Comparison of ENCODE assay signal across 8 cellular contexts in the genomic region with DNA sequence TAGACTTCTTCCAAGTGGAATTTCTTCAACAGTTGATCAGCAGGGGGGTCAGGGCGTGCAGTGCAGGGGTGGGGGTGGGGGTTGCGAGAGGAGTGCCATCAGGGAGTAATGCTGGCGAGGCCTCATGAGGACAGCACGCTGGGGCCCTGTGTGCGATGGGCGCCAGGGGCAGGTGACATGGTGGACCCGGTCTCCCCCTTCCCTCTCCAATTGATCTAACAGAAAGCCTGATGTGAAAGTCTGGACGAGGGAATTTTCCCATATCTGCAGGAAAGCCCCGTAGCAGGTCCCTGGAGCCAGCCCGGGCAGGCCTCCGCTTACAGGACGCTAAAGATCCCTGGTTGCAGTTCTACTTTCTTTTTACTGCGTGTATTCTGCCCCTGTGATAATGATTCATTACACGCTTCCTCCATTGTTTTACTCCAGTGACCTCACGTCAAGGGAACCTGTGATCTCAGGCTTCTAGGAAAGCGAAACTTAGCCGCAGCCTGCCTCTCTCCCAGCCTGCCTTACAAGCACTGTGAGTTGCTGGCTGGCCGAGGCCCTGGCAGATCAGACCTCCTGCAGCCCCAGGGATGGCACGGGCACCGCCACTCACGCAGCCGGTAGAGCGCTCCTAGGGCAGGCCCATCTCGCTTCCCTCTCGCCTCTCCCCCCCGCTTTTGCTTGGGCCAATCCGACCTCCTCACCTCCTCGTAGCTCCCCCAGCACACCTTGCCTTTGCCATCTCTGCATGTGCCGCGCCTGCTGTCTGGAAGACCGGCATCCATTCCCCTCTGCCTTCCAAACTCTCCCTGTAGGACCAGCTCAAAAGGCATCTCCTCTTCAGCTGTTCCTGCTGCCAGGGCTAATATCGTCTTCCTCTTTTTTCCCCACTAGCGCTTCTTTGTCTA. TPM values are rescaled to one million over a fixed set of nuclear protein-coding genes. Genes with fewer than 3 reads are reported as not detected.
A peak's percentile ranks its signal among the peaks of the same experiment; 100 is the strongest.
DNase-seq lines count a peak whose midpoint lies in the region; ATAC-seq, FAIRE-seq and TF ChIP-seq lines count a peak whose summit lies in the region.

No MANE protein-coding gene starts in this region.

- no peaks in the 10 kb centered on the region for H3K9me3 ChIP-seq in HepG2 (ENCODE audit: low read length)
- peaks cover 3% of the 10 kb centered on the region; the same call in 1 of the 2 replicates for H3K9me3 ChIP-seq in HAP-1

- no peaks in the 10 kb centered on the region for H3K36me3 ChIP-seq in HepG2 (replicated peaks in 1 of 2; ENCODE audit: control insufficient read depth in 1 of 2, insufficient read depth in 2 of 2, low read length in 2 of 2)
- H3K36me3 ChIP-seq in HAP-1 (replicated peaks): no peaks in the 10 kb centered on the region

- no peaks in the 10 kb centered on the region for H4K20me1 ChIP-seq in HepG2 (ENCODE audit: insufficient read depth, low read length)

- H3K79me2 ChIP-seq in HepG2 (ENCODE audit: insufficient read depth, low read length): no peaks in the 10 kb centered on the region

- POLR2A ChIA-PET in HepG2 (lab: Yijun Ruan, JAX): no interaction called here

- no peak for TF ChIP-seq RAD21 in HepG2 (CRISPR knock-in tag; IDR thresholded peaks at IDR 0.05)

- H3K4me1 ChIP-seq in HepG2 (ENCODE audit: insufficient read depth, low read length) (peaks cover 17% of the 10 kb centered on the region), HAP-1 (no peaks in the 10 kb centered on the region)

- DNase-seq in ELR (ENCODE audit: low read depth) (peak; percentile 92), M059J (ENCODE audit: low read depth) (peak; percentile 95), cerebellar cortex (ENCODE audit: low spot score) (peak; percentile 75), HepG2 (ENCODE audit: low spot score) (peak; percentile 48), HAP-1 (ENCODE audit: low spot score in 2 of 2) (no peak)
- DNase-seq in activated CD4-positive, CD25-positive, alpha-beta regulatory T cell treated with anti-CD3 and anti-CD28 coated beads, Interleukin-2, amount 50 U/mL, for 72 hours: peak; percentile 77
- DNase-seq in stimulated activated CD4-positive, alpha-beta T cell treated with anti-CD3 and anti-CD28 coated beads, Interleukin-4, amount 100 ng/mL, for 4 hours: peak; percentile 70 to 93

- H3K4me3 ChIP-seq in HepG2 (replicated peaks in 1 of 3; ENCODE audit: insufficient read depth in 1 of 3, low read depth in 2 of 3, low read length in 3 of 3): peak overlapping the region; percentile 61 to 72 (median 65)
- no peak overlapping the region for H3K4me3 ChIP-seq in HAP-1

- peak overlapping the region; percentile 94 for H2AFZ ChIP-seq in HepG2 (ENCODE audit: low read length)

- CTCF ChIA-PET in HepG2 (lab: Yijun Ruan, JAX; ENCODE audit: low intra/inter-chr PET ratio, low total read pairs): no interaction called here

- 32% methylated on average over 32 of the region's 33 CpGs for WGBS in HepG2 (ENCODE audit: low lambda C conversion rate)

- ATAC-seq in GM21723 (IDR thresholded peaks at IDR 0.05; ENCODE audit: unreplicated experiment): peak; percentile 80
- peak; percentile 91 for ATAC-seq in HepG2

- peak overlapping the region; percentile 93 for H3K4me2 ChIP-seq in HepG2 (ENCODE audit: low read depth, low read length)

- H3K9ac ChIP-seq in HepG2 (ENCODE audit: insufficient read depth, low read depth, low read length): peak overlapping the region; percentile 59

- H3K27ac ChIP-seq in HepG2 (ENCODE audit: extremely low read length, insufficient read depth, low read length): no peak overlapping the region

- intact Hi-C loops in HepG2 (cut with micrococcal nuclease; ENCODE audit: unreplicated experiment): no loop called here

- no TSS peak for BruUV-seq in HepG2 (replicated peaks; lab: Mats Ljungman, UMichigan)

- TF ChIP-seq POLR2A in HepG2 (IDR thresholded peaks at IDR 0.05; ENCODE audit: insufficient read depth in 1 of 2, low read depth in 2 of 2, low read length in 2 of 2): no peak

- TF ChIP-seq CTCF in HepG2 (CRISPR knock-in tag; IDR thresholded peaks at IDR 0.05): no peak

- in situ Hi-C loops in HepG2 (cut with HindIII; ENCODE audit: extremely low pct_ligation_motif_present, low pct_unique_long_range_greater_than_20kb) (no loop called here), HAP-1 (cut with MboI; ENCODE audit: low sequenced_read_pairs) (no loop called here)

- FAIRE-seq in HepG2 (lab: Jason Lieb, UNC): peak; percentile 39

- H3K27me3 ChIP-seq in HepG2 (ENCODE audit: control insufficient read depth in 1 of 2, insufficient read depth in 2 of 2, low read length in 2 of 2) (peaks cover 0 to 13% of the 10 kb centered on the region in 2 experiments; a peak in 2 of 5 replicates), HAP-1 (ENCODE audit: low read depth) (peaks cover 7% of the 10 kb centered on the region)

- TF ChIP-seq EP300 in HepG2 (IDR thresholded peaks at IDR 0.05; ENCODE audit: low read depth in 2 of 2, low read length in 2 of 2): no peak
- no peak for TF ChIP-seq EP300 in HepG2 (CRISPR knock-in tag; IDR thresholded peaks at IDR 0.05; ENCODE audit: borderline replicate concordance)

RNA-seq across cellular contexts. Expression of a gene that starts 19.2 kb away (rescaled TPM):
- 0.59 and 1.1 TPM in 2 replicates for total RNA-seq in M059J (2014; rRNA removed; shearing (Covaris generic))
- total RNA-seq in HepG2 (2016; rRNA removed; fragmentation: Illumina TruSeq; extraction: Trizol): 0.74 and 1.2 TPM in 2 replicates
- 0.20 and 0.53 TPM in 2 replicates for total RNA-seq in HepG2 (2016; cell fraction: cytosol; rRNA removed; fragmentation: Illumina TruSeq; extraction: Trizol; ENCODE audit: low read depth)
- 0.73 and 1.4 TPM in 2 replicates for total RNA-seq in HepG2 (2016; cell fraction: insoluble cytoplasmic fraction; rRNA removed; fragmentation: Illumina TruSeq; extraction: Trizol)
- 0.34 and 0.48 TPM in 2 replicates for total RNA-seq in HepG2 (2016; cell fraction: membrane; rRNA removed; fragmentation: Illumina TruSeq; extraction: Trizol)
- total RNA-seq in HepG2 (2016; cell fraction: nucleus; rRNA removed; fragmentation: Illumina TruSeq; extraction: Trizol): 0.62 and 0.63 TPM in 2 replicates
- 0.16 and 0.48 TPM in 2 replicates for polyA plus RNA-seq in HepG2 (2011; rRNA removed)
- 0.41 and 0.48 TPM in 2 replicates for polyA plus RNA-seq in HepG2 (2011; cell fraction: cytosol; rRNA removed)
- 0.37 and 0.74 TPM in 2 replicates for polyA plus RNA-seq in HepG2 (2011; cell fraction: nucleus; rRNA removed)
- 0.28 TPM in 1 of 2 replicates, not detected in the other for polyA plus RNA-seq in HepG2 (2012)
- polyA plus RNA-seq in HepG2 (2016; cell fraction: cytosol; fragmentation: Illumina TruSeq; extraction: Trizol; ENCODE audit: low read depth): 0.16 and 0.27 TPM in 2 replicates
- 0.81 and 0.88 TPM in 2 replicates for polyA plus RNA-seq in HepG2 (2016; cell fraction: insoluble cytoplasmic fraction; fragmentation: Illumina TruSeq; extraction: Trizol; ENCODE audit: low read depth)
- 0.49 and 0.50 TPM in 2 replicates for polyA plus RNA-seq in HepG2 (2016; cell fraction: membrane; fragmentation: Illumina TruSeq; extraction: Trizol; ENCODE audit: low read depth)
- 1.3 and 1.5 TPM in 2 replicates for polyA plus RNA-seq in HepG2 (2016; cell fraction: nucleus; fragmentation: Illumina TruSeq; extraction: Trizol; ENCODE audit: insufficient read depth, low read depth)
- polyA minus RNA-seq in HepG2 (2011; rRNA and poly(A)+ RNA removed; ENCODE audit: low replicate concordance): not detected in 2 replicates
- not detected in 2 replicates for polyA minus RNA-seq in HepG2 (2011; cell fraction: cytosol; rRNA and poly(A)+ RNA removed)
- polyA minus RNA-seq in HepG2 (2011; cell fraction: nucleus; rRNA and poly(A)+ RNA removed): not detected in 2 replicates

RNA-seq across cellular contexts. Expression of a gene that starts 50.6 kb away (rescaled TPM):
- 7.0 and 15.1 TPM in 2 replicates for total RNA-seq in M059J (2014; rRNA removed; shearing (Covaris generic))
- total RNA-seq in HepG2 (2016; rRNA removed; fragmentation: Illumina TruSeq; extraction: Trizol): 8.0 and 9.5 TPM in 2 replicates
- total RNA-seq in HepG2 (2016; cell fraction: cytosol; rRNA removed; fragmentation: Illumina TruSeq; extraction: Trizol; ENCODE audit: low read depth): 2.9 and 3.5 TPM in 2 replicates
- 8.1 and 9.8 TPM in 2 replicates for total RNA-seq in HepG2 (2016; cell fraction: insoluble cytoplasmic fraction; rRNA removed; fragmentation: Illumina TruSeq; extraction: Trizol)
- 6.9 and 8.7 TPM in 2 replicates for total RNA-seq in HepG2 (2016; cell fraction: membrane; rRNA removed; fragmentation: Illumina TruSeq; extraction: Trizol)
- total RNA-seq in HepG2 (2016; cell fraction: nucleus; rRNA removed; fragmentation: Illumina TruSeq; extraction: Trizol): 7.0 and 7.5 TPM in 2 replicates
- 6.0 and 7.4 TPM in 2 replicates for polyA plus RNA-seq in HepG2 (2011; rRNA removed)
- polyA plus RNA-seq in HepG2 (2011; cell fraction: cytosol; rRNA removed): 3.4 and 7.0 TPM in 2 replicates
- polyA plus RNA-seq in HepG2 (2011; cell fraction: nucleus; rRNA removed): 11.9 and 13.3 TPM in 2 replicates
- 4.7 and 5.3 TPM in 2 replicates for polyA plus RNA-seq in HepG2 (2012)
- polyA plus RNA-seq in HepG2 (2016; cell fraction: cytosol; fragmentation: Illumina TruSeq; extraction: Trizol; ENCODE audit: low read depth): 3.1 and 4.1 TPM in 2 replicates
- polyA plus RNA-seq in HepG2 (2016; cell fraction: insoluble cytoplasmic fraction; fragmentation: Illumina TruSeq; extraction: Trizol; ENCODE audit: low read depth): 9.9 and 12.2 TPM in 2 replicates
- polyA plus RNA-seq in HepG2 (2016; cell fraction: membrane; fragmentation: Illumina TruSeq; extraction: Trizol; ENCODE audit: low read depth): 6.1 and 8.5 TPM in 2 replicates
- polyA plus RNA-seq in HepG2 (2016; cell fraction: nucleus; fragmentation: Illumina TruSeq; extraction: Trizol; ENCODE audit: insufficient read depth, low read depth): 12.7 and 13.7 TPM in 2 replicates
- polyA minus RNA-seq in HepG2 (2011; rRNA and poly(A)+ RNA removed; ENCODE audit: low replicate concordance): 1.4 and 6.4 TPM in 2 replicates
- 3.0 and 4.0 TPM in 2 replicates for polyA minus RNA-seq in HepG2 (2011; cell fraction: cytosol; rRNA and poly(A)+ RNA removed)
- 3.2 and 4.2 TPM in 2 replicates for polyA minus RNA-seq in HepG2 (2011; cell fraction: nucleus; rRNA and poly(A)+ RNA removed)

Comparison
In these comparisons a context has a peak if more than half of its experiments do, and no peak if none do; other contexts are left out.
1. DNase-seq: peak in ELR (single experiment), M059J (single experiment), activated CD4-positive, CD25-positive, alpha-beta regulatory T cell treated with anti-CD3 and anti-CD28 coated beads, Interleukin-2, amount 50 U/mL, for 72 hours (single experiment), cerebellar cortex (single experiment), HepG2 (single experiment) and stimulated activated CD4-positive, alpha-beta T cell treated with anti-CD3 and anti-CD28 coated beads, Interleukin-4, amount 100 ng/mL, for 4 hours (2 of 2); none in HAP-1 (0 of 2).